In genomic region chrX:48737213-48737938, GRCh38 we compare ENCODE assay signal across 9 cellular contexts. TPM values are rescaled to one million over a fixed set of nuclear protein-coding genes. Genes with fewer than 3 reads are reported as not detected.
DNase-seq lines count a peak whose midpoint lies in the region; ATAC-seq and TF ChIP-seq lines count a peak whose summit lies in the region.
"Had no signal": no experiment of that assay in that cellular context is flagged by ENCODE, and none has a peak within 500 bp of the region (broad histone marks: within the 10 kb centered on the region; RNA-seq: fewer than 3 reads in every experiment).

No MANE protein-coding gene starts in this region.

- H3K27me3 Mint-ChIP-seq in activated CD4-positive, alpha-beta T cell treated with anti-CD3 and anti-CD28 coated beads, Interleukin-2, amount 10 ng/mL, durations not matched to agents 7 days and 5 days = no peaks in the 10 kb centered on the region

- TF ChIP-seq CTCF in BJ (IDR thresholded peaks at IDR 0.05; ENCODE audit: insufficient read depth, low read depth, low read length) (no peak), coronary artery (IDR thresholded peaks at IDR 0.05) (no peak)

- H3K4me3 ChIP-seq in BJ (ENCODE audit: low read depth, low read length) (peak overlapping the region; percentile 53), coronary artery (peak overlapping the region; percentile 67)

- peak overlapping the region; percentile 62 to 90 for H3K27ac ChIP-seq in coronary artery

- peaks cover 19% of the 10 kb centered on the region for H3K4me1 Mint-ChIP-seq in activated CD4-positive, alpha-beta T cell treated with anti-CD3 and anti-CD28 coated beads, Interleukin-2, amount 10 ng/mL, durations not matched to agents 7 days and 5 days

- H3K4me3 Mint-ChIP-seq in activated CD4-positive, alpha-beta T cell treated with anti-CD3 and anti-CD28 coated beads, Interleukin-2, amount 10 ng/mL, durations not matched to agents 7 days and 5 days = peak overlapping the region; percentile 87

- H3K9me3 Mint-ChIP-seq in activated CD4-positive, alpha-beta T cell treated with anti-CD3 and anti-CD28 coated beads, Interleukin-2, amount 10 ng/mL, durations not matched to agents 7 days and 5 days = no peaks in the 10 kb centered on the region

- ATAC-seq in HG03457 (IDR thresholded peaks at IDR 0.05; ENCODE audit: unreplicated experiment) (peak; percentile 93), left colon (peak; percentile 99)

- DNase-seq in BJ (ENCODE audit: low read depth) (peak; percentile 83), GM19240 (ENCODE audit: insufficient read length, low spot score) (peak; percentile 83), NCI-H526 (lab: John Stamatoyannopoulos, UW) (peak; percentile 97 to 98), coronary artery (ENCODE audit: low spot score) (peak; percentile 93), left colon (peak; percentile 86 to 94)
- peak; percentile 91 for DNase-seq in activated CD4-positive, alpha-beta T cell treated with anti-CD3 and anti-CD28 coated beads, Interleukin-2, amount 10 ng/mL, durations not matched to agents 7 days and 5 days
- DNase-seq in stimulated activated CD4-positive, alpha-beta T cell treated with anti-CD3 and anti-CD28 coated beads, Interleukin-1b, Interleukin-23, amount 100 ng/mL, for 4 hours (ENCODE audit: low read depth in 2 of 2) = peak; percentile 68 to 75

- POLR2A ChIA-PET in BJ (lab: Charles Lee) = interaction anchor here (0.6 to 1.0 kb wide), 2 partner anchors 41 to 419 kb away, joined by 3 read pairs; partner anchors contain the start of gene SUV39H1
- POLR2A ChIA-PET in activated CD4-positive, alpha-beta T cell treated with anti-CD3 and anti-CD28 coated beads, Interleukin-2, amount 10 ng/mL, durations not matched to agents 7 days and 5 days (lab: Charles Lee) = interaction anchor here (0.6 to 1.0 kb wide), 3 partner anchors 16 to 160 kb away, joined by 3 read pairs; partner anchors contain the start of genes PQBP1 and TIMM17B

- intact Hi-C loops in left colon (cut with DNase I, micrococcal nuclease) = no loop called here

- H3K36me3 ChIP-seq in BJ (ENCODE audit: control insufficient read depth, insufficient read depth, low read length) = no peaks in the 10 kb centered on the region

- CTCF ChIA-PET in BJ (lab: Yijun Ruan, JAX) = interaction anchor here (1.5 kb wide), 1 partner anchor 89 kb away, joined by 4 read pairs; no protein-coding TSS in a partner anchor
- CTCF ChIA-PET in activated CD4-positive, alpha-beta T cell treated with anti-CD3 and anti-CD28 coated beads, Interleukin-2, amount 10 ng/mL, durations not matched to agents 7 days and 5 days (lab: Charles Lee) = interaction anchor here (1.4 to 2.1 kb wide), 3 partner anchors 11 to 24 kb away, joined by 4 to 7 read pairs (median 5); no protein-coding TSS in a partner anchor

- H3K27ac Mint-ChIP-seq in activated CD4-positive, alpha-beta T cell treated with anti-CD3 and anti-CD28 coated beads, Interleukin-2, amount 10 ng/mL, durations not matched to agents 7 days and 5 days = peak overlapping the region; percentile 96

- peaks cover 7% of the 10 kb centered on the region for H3K36me3 Mint-ChIP-seq in activated CD4-positive, alpha-beta T cell treated with anti-CD3 and anti-CD28 coated beads, Interleukin-2, amount 10 ng/mL, durations not matched to agents 7 days and 5 days (ENCODE audit: low read depth)

- no peaks in the 10 kb centered on the region for H3K27me3 ChIP-seq in BJ (ENCODE audit: control insufficient read depth, insufficient read depth, low read length)

RNA-seq across cellular contexts. Expression of gene GLOD5, which starts 24.2 kb away (rescaled TPM):
- not detected in 2 replicates for polyA plus RNA-seq in BJ (2011; rRNA removed)
- polyA minus RNA-seq in BJ (2011; rRNA and poly(A)+ RNA removed) = not detected in 2 replicates
- not detected for total RNA-seq in activated CD4-positive, alpha-beta T cell treated with anti-CD3 and anti-CD28 coated beads, Interleukin-2, amount 10 ng/mL, durations not matched to agents 7 days and 5 days
- total RNA-seq in left colon = 10 to 100 TPM in 1 of 2 donors, 1 to 10 TPM in 1; 9.5 to 11.4 TPM
- total RNA-seq: subcutaneous adipose tissue had no signal

RNA-seq across cellular contexts. Expression of gene SUV39H1, which starts 40.8 kb away (rescaled TPM):
- polyA plus RNA-seq in BJ (2011; rRNA removed) = 4.1 and 9.7 TPM in 2 replicates
- polyA minus RNA-seq in BJ (2011; rRNA and poly(A)+ RNA removed) = 7.2 and 9.3 TPM in 2 replicates
- total RNA-seq in activated CD4-positive, alpha-beta T cell treated with anti-CD3 and anti-CD28 coated beads, Interleukin-2, amount 10 ng/mL, durations not matched to agents 7 days and 5 days = 10 to 100 TPM; 33.4 to 33.6 TPM
- total RNA-seq in left colon = 1 to 10 TPM; 3.1 to 5.0 TPM

RNA-seq across cellular contexts. Expression of gene GATA1, which starts 49.0 kb away (rescaled TPM):
- not detected in 2 replicates for polyA plus RNA-seq in BJ (2011; rRNA removed)
- polyA minus RNA-seq in BJ (2011; rRNA and poly(A)+ RNA removed) = 0.24 TPM in 1 of 2 replicates, not detected in the other
- not detected for total RNA-seq in activated CD4-positive, alpha-beta T cell treated with anti-CD3 and anti-CD28 coated beads, Interleukin-2, amount 10 ng/mL, durations not matched to agents 7 days and 5 days
- not detected for total RNA-seq in left colon

RNA-seq across cellular contexts. Expression of gene WAS, which starts 53.8 kb away (rescaled TPM):
- 0.06 and 0.12 TPM in 2 replicates for polyA plus RNA-seq in BJ (2011; rRNA removed)
- 0.26 and 0.52 TPM in 2 replicates for polyA minus RNA-seq in BJ (2011; rRNA and poly(A)+ RNA removed)
- total RNA-seq in activated CD4-positive, alpha-beta T cell treated with anti-CD3 and anti-CD28 coated beads, Interleukin-2, amount 10 ng/mL, durations not matched to agents 7 days and 5 days = 100 to 1,000 TPM; 165 to 177 TPM
- 1 to 10 TPM; 2.4 to 6.6 TPM for total RNA-seq in left colon

Comparison
In these comparisons a context has a peak if more than half of its experiments do, and no peak if none do; other contexts are left out.
1. Peak in every context shown above with its lines: DNase-seq, ATAC-seq, H3K4me3 ChIP-seq and H3K27ac ChIP-seq.
2. RNA of gene GLOD5, which starts 24.2 kb away (total RNA-seq): 9.5 to 11.4 TPM in left colon; not detected in activated CD4-positive, alpha-beta T cell treated with anti-CD3 and anti-CD28 coated beads, Interleukin-2, amount 10 ng/mL, durations not matched to agents 7 days and 5 days; every median in the first group is over 10 times any median in the second.
3. RNA of gene SUV39H1, which starts 40.8 kb away (total RNA-seq): 33.4 to 33.6 TPM in activated CD4-positive, alpha-beta T cell treated with anti-CD3 and anti-CD28 coated beads, Interleukin-2, amount 10 ng/mL, durations not matched to agents 7 days and 5 days; 3.1 to 5.0 TPM in left colon; every median in the first group is over 4 times any median in the second.